Comparison of ENCODE assay signal across 8 cellular contexts in genomic region chr4:49109567-49110166, GRCh38.
A peak's percentile ranks its signal among the peaks of the same experiment; 100 is the strongest.
DNase-seq lines count a peak whose midpoint lies in the region; ATAC-seq and TF ChIP-seq lines count a peak whose summit lies in the region.
"Not testable (repeated sequence)": the region's sequence is repeated elsewhere in the genome, so short reads cannot be mapped to it uniquely, and the experiment has no call there.

No MANE protein-coding gene starts in this region.

- not testable (repeated sequence) for TF ChIP-seq POLR2A in IMR-90 (IDR thresholded peaks at IDR 0.05; ENCODE audit: low read depth, low read length); body of pancreas (IDR thresholded peaks at IDR 0.05)

- TF ChIP-seq CTCF in IMR-90 (conservative IDR thresholded peaks at IDR 0.05; ENCODE audit: low read depth, low read length); body of pancreas (IDR thresholded peaks at IDR 0.05); lung (IDR thresholded peaks at IDR 0.05; ENCODE audit: control extremely low read depth, extremely low read depth): not testable (repeated sequence)

- in situ Hi-C loops in IMR-90 (cut with MboI; ENCODE audit: low sequenced_read_pairs) = not testable (repeated sequence)

- H3K9me3 ChIP-seq in IMR-90 (ENCODE audit: control insufficient read depth, insufficient read depth, low read length) (peaks cover 25% of the 10 kb centered on the region), body of pancreas (peaks cover 0 to 28% (median 1%) of the 10 kb centered on the region in 3 donors), lung (ENCODE audit: control insufficient read depth in 2 of 2, insufficient read depth in 1 of 2, low read length in 1 of 2) (peaks cover 10 to 15% of the 10 kb centered on the region in 2 donors)
- not testable (repeated sequence) for H3K9me3 ChIP-seq in aorta (ENCODE audit: control insufficient read depth, low read length)

- H3K9me1 ChIP-seq in IMR-90 (ENCODE audit: insufficient read depth, low read length) = not testable (repeated sequence)

- POLR2A ChIA-PET in IMR-90 (lab: Charles Lee; ENCODE audit: unreplicated experiment) = not testable (repeated sequence)

- not testable (repeated sequence) for H3K14ac ChIP-seq in IMR-90 (replicated peaks; ENCODE audit: low read depth, low read length)

- not testable (repeated sequence) for H2BK15ac ChIP-seq in IMR-90 (ENCODE audit: low read depth, low read length)

- not testable (repeated sequence) for H2BK5ac ChIP-seq in IMR-90 (ENCODE audit: low read depth, low read length, poor library complexity, severe bottlenecking)

- intact Hi-C loops in IMR-90 (cut with micrococcal nuclease); body of pancreas (cut with DNase I); aorta (cut with DNase I): not testable (repeated sequence)

- not testable (repeated sequence) for H3K4me2 ChIP-seq in IMR-90 (ENCODE audit: low read depth, low read length)

- H3K79me1 ChIP-seq in IMR-90 (ENCODE audit: low read depth in 1 of 2, low read length in 2 of 2) = not testable (repeated sequence)

- CTCF ChIA-PET in IMR-90 (lab: Yijun Ruan, JAX) = not testable (repeated sequence)

- H2BK120ac ChIP-seq in IMR-90 (ENCODE audit: low read depth, low read length) = not testable (repeated sequence)

- DNase-seq in IMR-90; body of pancreas; lung (ENCODE audit: low spot score); aorta: not testable (repeated sequence)

- not testable (repeated sequence) for H2AFZ ChIP-seq in IMR-90 (replicated peaks; ENCODE audit: low read length, poor library complexity)

- H2AK5ac ChIP-seq in IMR-90 (ENCODE audit: low read depth, low read length) = not testable (repeated sequence)

- not testable (repeated sequence) for H3K4me1 ChIP-seq in IMR-90 (ENCODE audit: control insufficient read depth, insufficient read depth, low read length); body of pancreas; lung (ENCODE audit: control insufficient read depth in 2 of 2, insufficient read depth in 2 of 2, low read length in 2 of 2); aorta (ENCODE audit: control insufficient read depth in 1 of 2, insufficient read depth in 2 of 2, low read length in 2 of 2)

- H3K4ac ChIP-seq in IMR-90 (ENCODE audit: low read depth, low read length) = not testable (repeated sequence)

- not testable (repeated sequence) for H3K23ac ChIP-seq in IMR-90 (ENCODE audit: low read depth, low read length)

- dilution Hi-C loops in IMR-90 (cut with HindIII; ENCODE audit: low sequenced_read_pairs, unreplicated experiment) = not testable (repeated sequence)

- H3K4me3 ChIP-seq in IMR-90 (ENCODE audit: insufficient read depth, low read depth, low read length); body of pancreas; lung; aorta (ENCODE audit: low read length in 2 of 2): not testable (repeated sequence)

- not testable (repeated sequence) for H4K91ac ChIP-seq in IMR-90 (ENCODE audit: insufficient read depth, low read depth, low read length)

- not testable (repeated sequence) for H3K36me3 ChIP-seq in IMR-90 (ENCODE audit: control insufficient read depth, insufficient read depth, low read length); body of pancreas (replicated peaks in 1 of 2; ENCODE audit: insufficient read depth in 1 of 2, low read depth in 2 of 2); lung (ENCODE audit: control insufficient read depth in 2 of 2, insufficient read depth in 2 of 2, low read length in 2 of 2); aorta (ENCODE audit: control insufficient read depth in 1 of 2, insufficient read depth in 2 of 2, low read length in 1 of 2)

- not testable (repeated sequence) for H3K18ac ChIP-seq in IMR-90 (ENCODE audit: low read depth, low read length)

- ATAC-seq in GM18520 (IDR thresholded peaks at IDR 0.05; ENCODE audit: unreplicated experiment) = peak; percentile 28
- peak; percentile 32 for ATAC-seq in GM21360 (IDR thresholded peaks at IDR 0.05; ENCODE audit: unreplicated experiment)
- ATAC-seq in HG02610 (IDR thresholded peaks at IDR 0.05; ENCODE audit: unreplicated experiment) = peak; percentile 41
- ATAC-seq in HG03095 (IDR thresholded peaks at IDR 0.05; ENCODE audit: unreplicated experiment) = peak; percentile 35
- peak; percentile 30 for ATAC-seq in IMR-90 (ENCODE audit: low read depth)
- ATAC-seq in body of pancreas = peak; percentile 40
- ATAC-seq in lung (ENCODE audit: insufficient read depth, low FRiP score) = peak; percentile 43
- ATAC-seq in aorta (ENCODE audit: low FRiP score) = peak; percentile 87

- TF ChIP-seq RAD21 in IMR-90 (IDR thresholded peaks at IDR 0.05; ENCODE audit: low read length) = not testable (repeated sequence)

- H2BK20ac ChIP-seq in IMR-90 (ENCODE audit: low read depth, low read length) = not testable (repeated sequence)

- not testable (repeated sequence) for H2AK9ac ChIP-seq in IMR-90 (replicated peaks; ENCODE audit: low read depth, low read length, poor library complexity)

- not testable (repeated sequence) for H4K8ac ChIP-seq in IMR-90 (ENCODE audit: low read depth in 2 of 2, low read length in 2 of 2)

- H3K27me3 ChIP-seq in IMR-90 (ENCODE audit: control insufficient read depth, insufficient read depth, low read length); body of pancreas; lung (ENCODE audit: control insufficient read depth, insufficient read depth); aorta (ENCODE audit: control insufficient read depth in 1 of 2, insufficient read depth in 2 of 2, low read length in 1 of 2): not testable (repeated sequence)

- WGBS in IMR-90 (ENCODE audit: extremely low coverage in 2 of 2, insufficient read length in 1 of 2), 2 experiments = 38 to 89% methylated on average over 2 to 9 of the region's 10 CpGs
- WGBS in body of pancreas, 2 donors = 26 to 36% methylated on average over 10 of the region's 10 CpGs
- 61 to 64% methylated on average over 10 of the region's 10 CpGs for WGBS in lung, 2 donors
- 60 to 61% methylated on average over 10 of the region's 10 CpGs for WGBS in aorta, 2 donors

- not testable (repeated sequence) for BruUV-seq in IMR-90 (replicated peaks; lab: Mats Ljungman, UMichigan)

- not testable (repeated sequence) for H4K5ac ChIP-seq in IMR-90 (ENCODE audit: low read depth, low read length)

- not testable (repeated sequence) for H3K27ac ChIP-seq in IMR-90 (ENCODE audit: insufficient read depth, low read length); body of pancreas; lung (ENCODE audit: low read depth in 1 of 2, low read length in 1 of 2); aorta (ENCODE audit: low read depth in 1 of 2, low read length in 2 of 2)

- not testable (repeated sequence) for H4K20me1 ChIP-seq in IMR-90 (ENCODE audit: insufficient read depth, low read length)

- not testable (repeated sequence) for H3K9ac ChIP-seq in IMR-90 (ENCODE audit: low read depth, low read length)

- H3K56ac ChIP-seq in IMR-90 (ENCODE audit: extremely low read depth, insufficient read depth, low read length) = not testable (repeated sequence)

Comparison
In these comparisons a context has a peak if more than half of its experiments do, and no peak if none do; other contexts are left out.
1. ATAC-seq: peak in every context shown above with its lines; median percentile 87 in aorta; 43 in lung; 41 in HG02610; 40 in body of pancreas; 35 in HG03095; 32 in GM21360; 30 in IMR-90; 28 in GM18520.